8 cellular contexts compared by ENCODE assay signal in genomic region chrX:135484636-135485289, GRCh38. TPM values are rescaled to one million over a fixed set of nuclear protein-coding genes. Genes with fewer than 3 reads are reported as not detected.
DNase-seq lines count a peak whose midpoint lies in the region; ATAC-seq, FAIRE-seq and TF ChIP-seq lines count a peak whose summit lies in the region.

No MANE protein-coding gene starts in this region.

- no TSS peak for BruUV-seq in endothelial cell of umbilical vein (replicated peaks; lab: Mats Ljungman, UMichigan)

- dilution Hi-C loops in endothelial cell of umbilical vein (cut with MboI; ENCODE audit: extremely low pct_ligation_motif_present, low sequenced_read_pairs), result no loop called here

- 0 out of 2 replicates have a peak, but pooled peaks cover 2% of the 10 kb centered on the region for H3K4me1 ChIP-seq in HAP-1
- no peaks in the 10 kb centered on the region for H3K4me1 ChIP-seq in Peyer's patch
- no peaks in the 10 kb centered on the region for H3K4me1 ChIP-seq in endothelial cell of umbilical vein (ENCODE audit: control insufficient read depth, extremely low read depth, insufficient read depth, low read length)
- H3K4me1 ChIP-seq in neutrophil (ENCODE audit: control insufficient read depth in 1 of 2, insufficient read depth in 1 of 2, low read depth in 1 of 2, low read length in 1 of 2), result no peaks in the 10 kb centered on the region

- H3K9ac ChIP-seq in endothelial cell of umbilical vein (replicated peaks; ENCODE audit: extremely low read depth, insufficient read depth, low read length), result no peak overlapping the region

- H3K4me2 ChIP-seq in endothelial cell of umbilical vein (ENCODE audit: insufficient read depth, low read length), result no peak overlapping the region

- no peak overlapping the region for H3K4me3 ChIP-seq in HAP-1
- H3K4me3 ChIP-seq in Peyer's patch, result no peak overlapping the region
- no peak overlapping the region for H3K4me3 ChIP-seq in endothelial cell of umbilical vein (replicated peaks in 1 of 3; ENCODE audit: insufficient read depth in 1 of 3, low read depth in 1 of 3, low read length in 3 of 3)
- no peak overlapping the region for H3K4me3 ChIP-seq in neutrophil (ENCODE audit: low read depth in 1 of 2, low read length in 1 of 2)

- in situ Hi-C loops in HAP-1 (cut with MboI; ENCODE audit: low sequenced_read_pairs), result loop anchor here (10.0 to 25.0 kb wide), 2 partner anchors 120 to 372 kb away; partner anchors contain the start of gene ETDB

- H3K9me1 ChIP-seq in endothelial cell of umbilical vein (replicated peaks; ENCODE audit: control insufficient read depth, extremely low read depth, insufficient read depth, low read length), result no peaks in the 10 kb centered on the region

- ATAC-seq in HG02840 (IDR thresholded peaks at IDR 0.05; ENCODE audit: low FRiP score, unreplicated experiment), result no peak
- ATAC-seq in HG03354 (IDR thresholded peaks at IDR 0.05; ENCODE audit: poor library complexity, severe bottlenecking, unreplicated experiment), result no peak
- ATAC-seq in left ventricle myocardium superior, result no peak

- H3K27me3 ChIP-seq in HAP-1 (ENCODE audit: low read depth), result no peaks in the 10 kb centered on the region
- H3K27me3 ChIP-seq in Peyer's patch, result no peaks in the 10 kb centered on the region
- no peaks in the 10 kb centered on the region for H3K27me3 ChIP-seq in endothelial cell of umbilical vein (ENCODE audit: control insufficient read depth in 2 of 2, insufficient read depth in 2 of 2, low read length in 2 of 2)
- H3K27me3 ChIP-seq in neutrophil, result no peaks in the 10 kb centered on the region

- DNase-seq in DMS153 (lab: John Stamatoyannopoulos, UW) (peak; percentile 57), HAP-1 (ENCODE audit: low spot score in 2 of 2) (peak; percentile 39 to 78), Peyer's patch (peak in 1 of 3 donors; percentile 47), endothelial cell of umbilical vein (ENCODE audit: low read depth, low spot score) (peak; percentile 46), left ventricle myocardium superior (no peak)

- H3K27ac ChIP-seq in Peyer's patch (no peak overlapping the region), endothelial cell of umbilical vein (ENCODE audit: insufficient read depth, low read depth, low read length) (no peak overlapping the region), neutrophil (no peak overlapping the region)

- H2AFZ ChIP-seq in endothelial cell of umbilical vein (ENCODE audit: low read depth, low read length), result no peak overlapping the region

- CTCF ChIA-PET in endothelial cell of umbilical vein (lab: Charles Lee), result interaction anchor here (0.7 to 2.2 kb wide), 12 partner anchors 8 to 447 kb away, joined by 3 to 25 read pairs (median 4); no protein-coding TSS in a partner anchor

- intact Hi-C loops in endothelial cell of umbilical vein (cut with micrococcal nuclease) (loop anchor here (1.0 to 5.0 kb wide), 4 partner anchors 38 to 448 kb away; partner anchors contain the start of gene INTS6L), left ventricle myocardium superior (cut with micrococcal nuclease) (loop anchor here (10.0 kb wide), 1 partner anchor 90 kb away; no protein-coding TSS in a partner anchor)

- H3K9me3 ChIP-seq in HAP-1 (no peaks in the 10 kb centered on the region), Peyer's patch (no peaks in the 10 kb centered on the region), endothelial cell of umbilical vein (replicated peaks; ENCODE audit: control insufficient read depth, insufficient read depth, low read length) (no peaks in the 10 kb centered on the region), neutrophil (no peaks in the 10 kb centered on the region)

- POLR2A ChIA-PET in endothelial cell of umbilical vein (lab: Charles Lee), result no interaction called here

- no peaks in the 10 kb centered on the region for H4K20me1 ChIP-seq in endothelial cell of umbilical vein (replicated peaks; ENCODE audit: control insufficient read depth, extremely low read depth, insufficient read depth, low read length)

- H3K79me2 ChIP-seq in endothelial cell of umbilical vein (ENCODE audit: control insufficient read depth, insufficient read depth, low read length), result no peaks in the 10 kb centered on the region

- TF ChIP-seq POLR2A in Peyer's patch (IDR thresholded peaks at IDR 0.05) (no peak), endothelial cell of umbilical vein (IDR thresholded peaks at IDR 0.05; ENCODE audit: low read depth, low read length) (no peak)

- H3K36me3 ChIP-seq in HAP-1 (replicated peaks), result no peaks in the 10 kb centered on the region
- H3K36me3 ChIP-seq in Peyer's patch, result no peaks in the 10 kb centered on the region
- no peaks in the 10 kb centered on the region for H3K36me3 ChIP-seq in endothelial cell of umbilical vein (ENCODE audit: control insufficient read depth in 2 of 2, extremely low read depth in 1 of 2, insufficient read depth in 2 of 2, low read length in 2 of 2)
- no peaks in the 10 kb centered on the region for H3K36me3 ChIP-seq in neutrophil

- TF ChIP-seq CTCF in Peyer's patch (IDR thresholded peaks at IDR 0.05) (peak in 5 of 6 experiments; percentile 28 to 63 (median 61)), endothelial cell of umbilical vein (IDR thresholded peaks at IDR 0.05; ENCODE audit: extremely low read depth in 1 of 2, insufficient read depth in 1 of 2, low read depth in 1 of 2, low read length in 2 of 2) (peak; percentile 32 to 45), neutrophil (IDR thresholded peaks at IDR 0.05) (peak; percentile 11)

- FAIRE-seq in endothelial cell of umbilical vein (lab: Jason Lieb, UNC), result peak; percentile 73

TF ChIP-seq in endothelial cell of umbilical vein, 7 proteins besides CTCF, POLR2A, EP300 and RAD21:
- TF ChIP-seq POLR2AphosphoS5 (IDR thresholded peaks at IDR 0.05; ENCODE audit: insufficient read depth, low read depth, low read length), result no peak
- no peak for TF ChIP-seq MYC (IDR thresholded peaks at IDR 0.05; ENCODE audit: low read depth, low read length)
- TF ChIP-seq EZH2 (IDR thresholded peaks at IDR 0.05; ENCODE audit: borderline replicate concordance, low read depth, low read length, severe bottlenecking), result no peak
- TF ChIP-seq JUN (IDR thresholded peaks at IDR 0.05; ENCODE audit: borderline replicate concordance, insufficient read depth, insufficient read length, low read depth), result no peak
- no peak for TF ChIP-seq FOS (IDR thresholded peaks at IDR 0.05; ENCODE audit: borderline replicate concordance, insufficient read depth, low read length)
- TF ChIP-seq GATA2 (IDR thresholded peaks at IDR 0.05; ENCODE audit: insufficient read depth, insufficient read length, low read depth, low read length), result no peak
- TF ChIP-seq, protein P1, sequence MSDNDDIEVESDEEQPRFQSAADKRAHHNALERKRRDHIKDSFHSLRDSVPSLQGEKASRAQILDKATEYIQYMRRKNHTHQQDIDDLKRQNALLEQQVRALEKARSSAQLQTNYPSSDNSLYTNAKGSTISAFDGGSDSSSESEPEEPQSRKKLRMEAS (IDR thresholded peaks at IDR 0.05; ENCODE audit: insufficient read depth, insufficient read length), result no peak

RNA-seq across cellular contexts. Expression of gene INTS6L, which starts 35.7 kb away (rescaled TPM):
- total RNA-seq in Peyer's patch (10 to 100 TPM in 3 of 4 donors, 1 to 10 TPM in 1; 8.2 to 71.8 (median 11.4) TPM), endothelial cell of umbilical vein (5.6 and 7.5 TPM in 2 replicates), left ventricle myocardium superior (3.2 TPM)
- polyA plus RNA-seq in endothelial cell of umbilical vein, result 4.5 and 5.2 TPM in 2 replicates
- polyA plus RNA-seq in endothelial cell of umbilical vein (2011; cell fraction: cytosol; rRNA removed), result 2.3 and 3.4 TPM in 2 replicates
- polyA plus RNA-seq in endothelial cell of umbilical vein (2011; cell fraction: nucleus; rRNA removed), result 59.3 and 71.0 TPM in 2 replicates
- polyA plus RNA-seq in endothelial cell of umbilical vein (2012), result 4.6 and 5.3 TPM in 2 replicates
- 6.9 and 7.9 TPM in 2 replicates for polyA minus RNA-seq in endothelial cell of umbilical vein
- polyA minus RNA-seq in endothelial cell of umbilical vein (2011; cell fraction: cytosol; rRNA and poly(A)+ RNA removed), result not detected
- polyA minus RNA-seq in endothelial cell of umbilical vein (2011; cell fraction: nucleus; rRNA and poly(A)+ RNA removed), result 18.0 and 18.8 TPM in 2 replicates

Comparison
In these comparisons a context has a peak if more than half of its experiments do, and no peak if none do; other contexts are left out.
1. CTCF ChIP-seq: peak in every context shown above with its lines; median percentile 61 in Peyer's patch; 38 in endothelial cell of umbilical vein; 11 in neutrophil.